ENCODE assay signal across 28 cellular contexts in the genomic region with DNA sequence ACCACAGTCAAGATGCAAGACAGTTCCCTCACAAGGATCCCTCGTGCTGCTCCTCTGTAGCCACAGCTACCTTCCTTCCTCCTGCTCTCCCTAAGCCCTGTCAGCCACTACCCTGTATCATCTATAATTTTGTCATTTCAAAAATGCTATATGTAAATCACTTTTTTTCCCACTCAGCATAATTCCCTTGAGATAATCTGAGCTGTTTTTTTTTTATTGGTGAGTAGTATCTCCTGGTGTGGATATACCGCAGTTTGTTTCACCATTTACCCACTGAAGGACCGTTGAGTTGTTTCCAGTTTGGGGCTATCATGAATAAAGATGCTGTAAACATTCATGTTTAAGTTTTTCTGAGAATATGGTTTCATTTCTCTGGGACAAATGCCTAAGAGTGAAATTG.
"Had no signal": no experiment of that assay in that cellular context is flagged by ENCODE, and none has a peak within 500 bp of the region (broad histone marks: within the 10 kb centered on the region; RNA-seq: fewer than 3 reads in every experiment).

No MANE protein-coding gene starts in this region.

- H3K79me2 ChIP-seq: parathyroid adenoma had no signal

- H3K4me1 Mint-ChIP-seq: natural killer cell; neural progenitor cell; stimulated activated effector memory CD8-positive, alpha-beta T cell treated with anti-CD3 and anti-CD28 coated beads, Interleukin-12 subunit alpha, Interleukin-12 subunit beta, amount 100 ng/mL, for 72 hours; stimulated activated naive B cell treated with anti-CD40 and anti-IgM and Interleukin-4, amounts not matched to agents 10 μg/mL and 1 μg/mL and 100 μg/mL, for 72 hours had no signal

- H3K27ac Mint-ChIP-seq: naive thymus-derived CD4-positive, alpha-beta T cell; natural killer cell; nephron; neural progenitor cell; progenitor cell of endocrine pancreas; stimulated activated effector memory CD8-positive, alpha-beta T cell treated with anti-CD3 and anti-CD28 coated beads, Interleukin-12 subunit alpha, Interleukin-12 subunit beta, amount 100 ng/mL, for 72 hours; stimulated activated naive B cell treated with anti-CD40 and anti-IgM and Interleukin-4, amounts not matched to agents 10 μg/mL and 1 μg/mL and 100 μg/mL, for 72 hours; stimulated activated naive CD8-positive, alpha-beta T cell treated with anti-CD3 and anti-CD28 coated beads, Interleukin-15, Interleukin-2, amounts not matched to agents 100 ng/mL and 50 ng/mL, for 24 hours had no signal

- H3K27me3 ChIP-seq: neural progenitor cell, ovary, stomach, thyroid gland, tibial nerve, upper lobe of left lung, vagina had no signal

- H3K4me3 ChIP-seq: neural progenitor cell, ovary, psoas muscle, skin epidermis, stomach, thoracic aorta, thyroid gland, tibial nerve, upper lobe of left lung, vagina had no signal

- ATAC-seq: naive thymus-derived CD4-positive, alpha-beta T cell; natural killer cell; psoas muscle; right cardiac atrium; sciatic nerve; stimulated activated effector memory CD8-positive, alpha-beta T cell treated with anti-CD3 and anti-CD28 coated beads, Interleukin-12 subunit alpha, Interleukin-12 subunit beta, amount 100 ng/mL, for 72 hours; stimulated activated naive B cell treated with anti-CD40 and anti-IgM and Interleukin-4, amounts not matched to agents 10 μg/mL and 1 μg/mL and 100 μg/mL, for 72 hours had no signal

- H3K4me1 ChIP-seq: neural progenitor cell, parathyroid adenoma, psoas muscle, stomach, thyroid gland, tibial nerve, upper lobe of left lung, vagina had no signal

- H3K36me3 Mint-ChIP-seq: naive thymus-derived CD4-positive, alpha-beta T cell; natural killer cell; stimulated activated effector memory CD8-positive, alpha-beta T cell treated with anti-CD3 and anti-CD28 coated beads, Interleukin-12 subunit alpha, Interleukin-12 subunit beta, amount 100 ng/mL, for 72 hours; stimulated activated naive B cell treated with anti-CD40 and anti-IgM and Interleukin-4, amounts not matched to agents 10 μg/mL and 1 μg/mL and 100 μg/mL, for 72 hours had no signal

- DNase-seq: naive thymus-derived CD4-positive, alpha-beta T cell; natural killer cell; occipital lobe; ovary; posterior cingulate gyrus; psoas muscle; right cardiac atrium; stimulated activated CD4-positive, alpha-beta T cell treated with anti-CD3 and anti-CD28 coated beads, Interleukin-15, amount 100 ng/mL, for 24 hours; stimulated activated CD4-positive, alpha-beta T cell treated with anti-CD3 and anti-CD28 coated beads, Interleukin-2, amount 100 ng/mL, for 24 hours; stimulated activated CD4-positive, alpha-beta T cell treated with anti-CD3 and anti-CD28 coated beads, Interleukin-2, amount 100 ng/mL, for 48 hours; stimulated activated CD4-positive, alpha-beta T cell treated with anti-CD3 and anti-CD28 coated beads, Interleukin-4, amount 100 ng/mL, for 24 hours; stimulated activated naive B cell treated with anti-CD40 and anti-IgM and Interleukin-4, amounts not matched to agents 10 μg/mL and 1 μg/mL and 100 μg/mL, for 72 hours; stimulated activated naive CD4-positive, alpha-beta T cell treated with Interleukin-2 at 50 U/mL for 16 hours; stomach; thyroid gland; trophoblast cell; upper lobe of left lung had no signal

- H3K36me3 ChIP-seq: neural progenitor cell, ovary, thoracic aorta, thyroid gland, tibial nerve, upper lobe of left lung, vagina had no signal

- H3K27me3 Mint-ChIP-seq: progenitor cell of endocrine pancreas; stimulated activated naive CD8-positive, alpha-beta T cell treated with anti-CD3 and anti-CD28 coated beads, Interleukin-15, Interleukin-2, amounts not matched to agents 100 ng/mL and 50 ng/mL, for 24 hours had no signal

- H2AFZ ChIP-seq: neural progenitor cell, parathyroid adenoma had no signal

- H3K27ac ChIP-seq: neural progenitor cell, ovary, parathyroid adenoma, psoas muscle, skin epidermis, stomach, thoracic aorta, thyroid gland, tibial nerve, upper lobe of left lung, vagina had no signal

- H3K9me3 ChIP-seq: ovary, thoracic aorta, thyroid gland, vagina had no signal

- H3K4me3 Mint-ChIP-seq: naive thymus-derived CD4-positive, alpha-beta T cell; natural killer cell; nephron; neural progenitor cell; stimulated activated effector memory CD8-positive, alpha-beta T cell treated with anti-CD3 and anti-CD28 coated beads, Interleukin-12 subunit alpha, Interleukin-12 subunit beta, amount 100 ng/mL, for 72 hours; stimulated activated naive B cell treated with anti-CD40 and anti-IgM and Interleukin-4, amounts not matched to agents 10 μg/mL and 1 μg/mL and 100 μg/mL, for 72 hours; stimulated activated naive CD8-positive, alpha-beta T cell treated with anti-CD3 and anti-CD28 coated beads, Interleukin-15, Interleukin-2, amounts not matched to agents 100 ng/mL and 50 ng/mL, for 24 hours had no signal

- H3K4me2 ChIP-seq: neural progenitor cell had no signal

- H3K9me3 Mint-ChIP-seq: natural killer cell; stimulated activated naive CD8-positive, alpha-beta T cell treated with anti-CD3 and anti-CD28 coated beads, Interleukin-15, Interleukin-2, amounts not matched to agents 100 ng/mL and 50 ng/mL, for 24 hours had no signal

- H3K9ac ChIP-seq: neural progenitor cell, parathyroid adenoma had no signal
